Comparison of ENCODE assay signal across 19 cellular contexts in the genomic region with DNA sequence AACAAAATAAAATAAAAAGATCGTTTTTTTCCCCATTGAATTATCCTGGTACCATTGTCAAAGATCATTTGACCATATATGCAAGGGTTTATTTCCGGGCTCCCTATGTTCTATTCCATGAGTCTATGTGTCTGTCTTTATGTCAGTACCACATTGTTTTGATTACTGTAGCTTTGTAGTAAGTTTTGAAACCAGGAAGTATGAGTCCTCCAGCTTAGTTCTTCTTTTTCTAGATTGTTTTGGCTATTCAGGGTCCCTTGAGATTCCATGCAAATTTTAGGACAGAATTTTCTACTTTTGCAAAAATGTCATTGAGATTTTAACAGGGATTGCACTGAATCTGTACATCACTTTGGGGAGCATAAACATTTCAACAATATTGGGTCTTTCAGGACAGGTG.
"Had no signal": no experiment of that assay in that cellular context is flagged by ENCODE, and none has a peak within 500 bp of the region (broad histone marks: within the 10 kb centered on the region; RNA-seq: fewer than 3 reads in every experiment).

No MANE protein-coding gene starts in this region.

- H3K4me3 Mint-ChIP-seq: immature natural killer cell; nephron; stimulated activated memory B cell treated with anti-CD40 and anti-IgM and Interleukin-4, amounts not matched to agents 10 μg/mL and 1 μg/mL and 100 μg/mL, for 72 hours; stimulated activated naive CD8-positive, alpha-beta T cell treated with anti-CD3 and anti-CD28 coated beads, Interleukin-15, amount 100 ng/mL, for 72 hours had no signal

- H3K36me3 Mint-ChIP-seq: stimulated activated memory B cell treated with anti-CD40 and anti-IgM and Interleukin-4, amounts not matched to agents 10 μg/mL and 1 μg/mL and 100 μg/mL, for 72 hours had no signal

- DNase-seq: effector memory CD4-positive, alpha-beta T cell; glutamatergic neuron; immature natural killer cell; left ventricle myocardium inferior; lower lobe of right lung; mesenchymal stem cell; midbrain; posterior cingulate gyrus; spleen; stimulated activated CD4-positive, alpha-beta T cell treated with anti-CD3 and anti-CD28 coated beads, Interleukin-15, amount 100 ng/mL, for 24 hours; stimulated activated CD4-positive, alpha-beta T cell treated with anti-CD3 and anti-CD28 coated beads, Interleukin-1b, Interleukin-23, amount 100 ng/mL, for 48 hours; stimulated activated CD4-positive, alpha-beta T cell treated with anti-CD3 and anti-CD28 coated beads, Interleukin-4, amount 100 ng/mL, for 24 hours; stimulated activated naive CD8-positive, alpha-beta T cell treated with anti-CD3 and anti-CD28 coated beads, Interleukin-15, amount 100 ng/mL, for 72 hours; testis; upper lobe of right lung had no signal

- H3K27ac Mint-ChIP-seq: immature natural killer cell; nephron; stimulated activated memory B cell treated with anti-CD40 and anti-IgM and Interleukin-4, amounts not matched to agents 10 μg/mL and 1 μg/mL and 100 μg/mL, for 72 hours; stimulated activated naive CD8-positive, alpha-beta T cell treated with anti-CD3 and anti-CD28 coated beads, Interleukin-15, amount 100 ng/mL, for 72 hours had no signal

- ATAC-seq: gastroesophageal sphincter; lower lobe of right lung; sciatic nerve; stimulated activated memory B cell treated with anti-CD40 and anti-IgM and Interleukin-4, amounts not matched to agents 10 μg/mL and 1 μg/mL and 100 μg/mL, for 72 hours; stimulated activated naive CD8-positive, alpha-beta T cell treated with anti-CD3 and anti-CD28 coated beads, Interleukin-15, amount 100 ng/mL, for 72 hours; upper lobe of right lung had no signal

- H3K4me1 Mint-ChIP-seq: immature natural killer cell had no signal

- H3K27me3 Mint-ChIP-seq: stimulated activated memory B cell treated with anti-CD40 and anti-IgM and Interleukin-4, amounts not matched to agents 10 μg/mL and 1 μg/mL and 100 μg/mL, for 72 hours; stimulated activated naive CD8-positive, alpha-beta T cell treated with anti-CD3 and anti-CD28 coated beads, Interleukin-15, amount 100 ng/mL, for 72 hours had no signal

- H3K9me3 Mint-ChIP-seq: immature natural killer cell; stimulated activated memory B cell treated with anti-CD40 and anti-IgM and Interleukin-4, amounts not matched to agents 10 μg/mL and 1 μg/mL and 100 μg/mL, for 72 hours; stimulated activated naive CD8-positive, alpha-beta T cell treated with anti-CD3 and anti-CD28 coated beads, Interleukin-15, amount 100 ng/mL, for 72 hours had no signal
